ENCODE assay signal across 21 cellular contexts in genomic region chr1:33709780-33710713, GRCh38.
DNase-seq lines count a peak whose midpoint lies in the region; ATAC-seq and TF ChIP-seq lines count a peak whose summit lies in the region.
"Had no signal": no experiment of that assay in that cellular context is flagged by ENCODE, and none has a peak within 500 bp of the region (broad histone marks: within the 10 kb centered on the region; RNA-seq: fewer than 3 reads in every experiment).

No MANE protein-coding gene starts in this region.

- H2AFZ ChIP-seq in trophoblast cell (ENCODE audit: insufficient read depth, low read length, poor library complexity) = no peak overlapping the region

- no peak for TF ChIP-seq CTCF in fibroblast of the aortic adventitia (IDR thresholded peaks at IDR 0.05; ENCODE audit: insufficient read depth, low read length)
- no peak for TF ChIP-seq CTCF in gastrocnemius medialis (IDR thresholded peaks at IDR 0.05 in 4 of 5, conservative IDR thresholded peaks at IDR 0.05 in 1 of 5)

- in situ Hi-C loops in gastrocnemius medialis (cut with MboI; ENCODE audit: low sequenced_read_pairs in 4 of 4) = no loop called here

- no peak overlapping the region for H2BK120ac ChIP-seq in trophoblast cell (ENCODE audit: insufficient read depth, low read length, poor library complexity)

- H3K4me1 ChIP-seq in gastrocnemius medialis (no peaks in the 10 kb centered on the region), trophoblast cell (ENCODE audit: control insufficient read depth in 1 of 2, insufficient read depth in 2 of 2, low read length in 2 of 2) (peaks cover 4 to 7% of the 10 kb centered on the region in 2 experiments)
- H3K4me1 ChIP-seq: ascending aorta, heart left ventricle, left ventricle myocardium inferior, tibial nerve had no signal

- H3K9ac ChIP-seq in trophoblast cell (ENCODE audit: low read length) = no peak overlapping the region

- ATAC-seq in gastrocnemius medialis = no peak
- ATAC-seq: heart left ventricle, HepG2 had no signal

- H3K9me3 ChIP-seq in gastrocnemius medialis = no peaks in the 10 kb centered on the region
- peaks cover 2% of the 10 kb centered on the region for H3K9me3 ChIP-seq in trophoblast cell (ENCODE audit: insufficient read depth, low read depth, low read length)
- H3K9me3 ChIP-seq: ascending aorta, heart left ventricle, left ventricle myocardium inferior, tibial nerve had no signal

- H3K36me3 ChIP-seq in gastrocnemius medialis = no peaks in the 10 kb centered on the region
- H3K36me3 ChIP-seq in trophoblast cell (ENCODE audit: control insufficient read depth in 1 of 2, insufficient read depth in 2 of 2, low read length in 2 of 2) = no peaks in the 10 kb centered on the region
- H3K36me3 ChIP-seq: ascending aorta, heart left ventricle, left ventricle myocardium inferior, tibial nerve, WERI-Rb-1 had no signal

- H3K4me2 ChIP-seq in trophoblast cell (ENCODE audit: low read length) = no peak overlapping the region

- no peak overlapping the region for H3K23ac ChIP-seq in trophoblast cell (ENCODE audit: low read length)

- no peak overlapping the region for H4K12ac ChIP-seq in trophoblast cell (ENCODE audit: low read depth, low read length)

- H2BK5ac ChIP-seq in trophoblast cell (ENCODE audit: low read depth, low read length, poor library complexity) = no peak overlapping the region

- no peak overlapping the region for H3K4ac ChIP-seq in trophoblast cell (ENCODE audit: low read depth, low read length)

- no peak overlapping the region for H4K91ac ChIP-seq in trophoblast cell (ENCODE audit: low read depth, low read length)

- no peaks in the 10 kb centered on the region for H3K79me2 ChIP-seq in trophoblast cell (ENCODE audit: control insufficient read depth, insufficient read depth, low read length, poor library complexity)

- H4K8ac ChIP-seq in trophoblast cell (ENCODE audit: low read depth, low read length) = no peak overlapping the region

- no peak overlapping the region for H2BK12ac ChIP-seq in trophoblast cell (ENCODE audit: low read length)

- no peak overlapping the region for H3K27ac ChIP-seq in gastrocnemius medialis
- no peak overlapping the region for H3K27ac ChIP-seq in trophoblast cell (ENCODE audit: low read depth, low read length)
- H3K27ac ChIP-seq: 22Rv1, ascending aorta, heart left ventricle, left ventricle myocardium inferior, skin epidermis, tibial nerve, WERI-Rb-1 had no signal

- no peak overlapping the region for H3K14ac ChIP-seq in trophoblast cell (ENCODE audit: low read length)

- H2AK5ac ChIP-seq in trophoblast cell (ENCODE audit: low read length) = no peak overlapping the region

- H3K4me3 ChIP-seq in fibroblast of the aortic adventitia (ENCODE audit: low read depth, low read length) = no peak overlapping the region
- H3K4me3 ChIP-seq in gastrocnemius medialis = no peak overlapping the region
- H3K4me3 ChIP-seq in trophoblast cell (ENCODE audit: low read depth, low read length) = no peak overlapping the region
- H3K4me3 ChIP-seq: ascending aorta, heart left ventricle, left ventricle myocardium inferior, skin epidermis, tibial nerve had no signal

- DNase-seq in NCI-H1694 treated with DMSO at 0.1 percent for 48 hours (lab: John Stamatoyannopoulos, UW) (peak; percentile 41), NCI-H1694 (lab: John Stamatoyannopoulos, UW) (no peak), NCI-H82 treated with DMSO at 0.1 percent for 48 hours (lab: John Stamatoyannopoulos, UW; ENCODE audit: unreplicated experiment) (peak; percentile 23), fibroblast of the aortic adventitia (ENCODE audit: low read depth) (peak; percentile 61), NOMO-1 (lab: John Stamatoyannopoulos, UW; ENCODE audit: unreplicated experiment in 2 of 2) (no peak), gastrocnemius medialis (no peak), trophoblast cell (no peak)
- DNase-seq in stimulated activated CD8-positive, alpha-beta memory T cell treated with anti-CD3 and anti-CD28 coated beads, Interleukin-4, amount 100 ng/mL, for 48 hours = no peak
- DNase-seq: activated CD4-positive, alpha-beta memory T cell treated with anti-CD3 and anti-CD28 coated beads for 36 hours; activated naive CD4-positive, alpha-beta T cell treated with Interleukin-2 at 50 U/mL for 16 hours; heart left ventricle; left ventricle myocardium inferior; NCI-H2171 treated with DMSO at 0.1 percent for 48 hours; nephron progenitor cell; SIG-M5; WERI-Rb-1 had no signal

- H3K79me1 ChIP-seq in trophoblast cell (ENCODE audit: low read length) = no peaks in the 10 kb centered on the region

- no peak overlapping the region for H3K18ac ChIP-seq in trophoblast cell (ENCODE audit: low read length)

- no peak for TF ChIP-seq POLR2A in gastrocnemius medialis (IDR thresholded peaks at IDR 0.05)

- intact Hi-C loops in gastrocnemius medialis (cut with DNase I; ENCODE audit: low total_unique reads) = no loop called here

- no CpG with 5 or more reads among the region's 7 CpGs for WGBS in trophoblast cell (ENCODE audit: extremely low coverage, insufficient coverage, insufficient read length)

- H3K27me3 ChIP-seq in gastrocnemius medialis (peaks cover 0 to 4% (median 0%) of the 10 kb centered on the region in 3 donors), trophoblast cell (ENCODE audit: insufficient read depth, low read length) (no peaks in the 10 kb centered on the region)
- H3K27me3 ChIP-seq: ascending aorta had no signal

Comparison
In these comparisons a context has a peak if more than half of its experiments do, and no peak if none do; other contexts are left out.
1. DNase-seq: peak in NCI-H1694 treated with DMSO at 0.1 percent for 48 hours (single experiment), NCI-H82 treated with DMSO at 0.1 percent for 48 hours (single experiment) and fibroblast of the aortic adventitia (single experiment); none in NCI-H1694 (single experiment), NOMO-1 (0 of 2), gastrocnemius medialis (0 of 2), stimulated activated CD8-positive, alpha-beta memory T cell treated with anti-CD3 and anti-CD28 coated beads, Interleukin-4, amount 100 ng/mL, for 48 hours (single experiment) and trophoblast cell (0 of 2).